14 cellular contexts compared by ENCODE assay signal in the genomic region with DNA sequence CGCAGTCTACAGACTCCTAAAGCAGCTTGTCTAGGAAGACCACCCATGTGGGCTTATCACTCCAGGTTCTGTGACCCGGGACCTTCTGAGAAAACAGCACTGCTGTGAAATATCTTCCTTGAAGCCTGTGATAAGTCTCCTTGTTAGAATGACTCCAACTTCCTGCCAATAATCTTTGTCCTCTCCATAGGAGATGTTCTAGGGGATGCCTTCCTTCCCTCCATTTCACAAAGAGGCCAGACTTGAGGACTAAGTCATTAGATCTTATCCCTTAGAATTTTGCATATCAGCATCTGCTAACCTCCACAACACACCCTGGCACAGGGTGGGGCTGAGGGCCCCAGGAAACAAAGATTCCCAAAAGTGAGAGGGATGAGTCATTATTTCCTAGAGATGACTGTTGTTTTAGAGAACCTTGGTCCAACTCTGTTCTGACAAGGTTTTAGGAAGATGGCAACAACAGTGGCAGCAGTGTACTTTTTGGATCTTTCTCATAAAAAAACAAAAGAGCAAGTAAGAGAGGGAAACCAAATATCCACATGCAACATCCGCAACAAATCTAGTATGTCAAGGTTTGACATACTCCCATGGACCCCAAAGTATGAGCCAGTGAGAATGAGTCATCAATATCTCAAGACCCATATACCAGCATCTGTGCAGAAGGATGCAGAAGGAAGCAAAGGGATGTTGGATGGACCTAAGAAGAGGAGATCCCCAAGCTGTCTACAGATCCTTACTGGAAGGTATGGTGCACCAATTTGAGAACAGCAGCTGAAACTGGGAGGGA. TPM values are rescaled to one million over a fixed set of nuclear protein-coding genes. Genes with fewer than 3 reads are reported as not detected.
A peak's percentile ranks its signal among the peaks of the same experiment; 100 is the strongest.
DNase-seq lines count a peak whose midpoint lies in the region; ATAC-seq and TF ChIP-seq lines count a peak whose summit lies in the region.
"Had no signal": no experiment of that assay in that cellular context is flagged by ENCODE, and none has a peak within 500 bp of the region (broad histone marks: within the 10 kb centered on the region; RNA-seq: fewer than 3 reads in every experiment).

No MANE protein-coding gene starts in this region.

- H3K9ac ChIP-seq in PC-3 (ENCODE audit: low read length), result no peak overlapping the region

- BruUV-seq in PC-3 (replicated peaks; lab: Mats Ljungman, UMichigan), result no TSS peak

- POLR2A ChIA-PET in PC-3 (lab: Charles Lee; ENCODE audit: unreplicated experiment), result no interaction called here
- POLR2A ChIA-PET in CD8-positive, alpha-beta memory T cell (lab: Charles Lee), result no interaction called here

- no peaks in the 10 kb centered on the region for H3K27me3 ChIP-seq in PC-3 (ENCODE audit: low read length)
- H3K27me3 ChIP-seq in CD8-positive, alpha-beta memory T cell (ENCODE audit: insufficient read depth, low read length, poor library complexity, severe bottlenecking), result no peaks in the 10 kb centered on the region
- H3K27me3 ChIP-seq: cardiac muscle cell had no signal

- H3K4me2 ChIP-seq in PC-3 (ENCODE audit: low read length), result peak overlapping the region; percentile 24; the same call in 1 of the 2 replicates

- TF ChIP-seq CTCF in natural killer cell (IDR thresholded peaks at IDR 0.05) (no peak), PC-3 (conservative IDR thresholded peaks at IDR 0.05; ENCODE audit: low read depth, low read length) (no peak)

- no peaks in the 10 kb centered on the region for H3F3A ChIP-seq in PC-3 (ENCODE audit: low read length, unreplicated experiment)

- intact Hi-C loops in natural killer cell (cut with micrococcal nuclease), result no loop called here
- intact Hi-C loops in PC-3 (cut with micrococcal nuclease), result no loop called here

- H3K27me3 Mint-ChIP-seq in natural killer cell treated with Interleukin-12 subunit alpha and Interleukin-12 subunit beta and Interleukin-15 and Interleukin-18, amount 100 ng/mL, for 72 hours, result peaks cover 11 to 13% of the 10 kb centered on the region in 2 donors
- H3K27me3 Mint-ChIP-seq in natural killer cell (ENCODE audit: low read depth in 2 of 2), result peaks cover 0 to 5% of the 10 kb centered on the region in 2 donors
- peaks cover 2 to 5% of the 10 kb centered on the region in 2 donors for H3K27me3 Mint-ChIP-seq in CD8-positive, alpha-beta memory T cell

- no peak overlapping the region for H3K4me3 ChIP-seq in PC-3 (ENCODE audit: low read length)
- no peak overlapping the region for H3K4me3 ChIP-seq in CD8-positive, alpha-beta memory T cell (ENCODE audit: low read length)
- H3K4me3 ChIP-seq: cardiac muscle cell had no signal

- peaks cover 5% of the 10 kb centered on the region for H3K36me3 Mint-ChIP-seq in natural killer cell treated with Interleukin-12 subunit alpha and Interleukin-12 subunit beta and Interleukin-15 and Interleukin-18, amount 100 ng/mL, for 72 hours
- no peaks in the 10 kb centered on the region for H3K36me3 Mint-ChIP-seq in natural killer cell
- peaks cover 0 to 2% (median 0%) of the 10 kb centered on the region in 3 donors for H3K36me3 Mint-ChIP-seq in CD8-positive, alpha-beta memory T cell

- peaks cover 12% of the 10 kb centered on the region for H3K4me1 ChIP-seq in PC-3 (ENCODE audit: insufficient read depth, low read length)
- peaks cover 31% of the 10 kb centered on the region for H3K4me1 ChIP-seq in CD8-positive, alpha-beta memory T cell (ENCODE audit: insufficient read depth, low read length)

- CTCF ChIA-PET in PC-3 (lab: Charles Lee), result no interaction called here
- CTCF ChIA-PET in CD8-positive, alpha-beta memory T cell (lab: Charles Lee), result interaction anchor here (0.7 to 1.9 kb wide), 4 partner anchors 9 to 20 kb away, joined by 3 to 6 read pairs (median 4); a partner anchor contains a TSS

- no peaks in the 10 kb centered on the region for H4K20me1 ChIP-seq in PC-3 (ENCODE audit: low read length)

- no peak overlapping the region for H3K27ac ChIP-seq in PC-3 (ENCODE audit: low read length)
- no peak overlapping the region for H3K27ac ChIP-seq in CD8-positive, alpha-beta memory T cell (ENCODE audit: low read depth, low read length)
- H3K27ac ChIP-seq: C4-2B, cardiac muscle cell, HL-60 had no signal

- no peak for ATAC-seq in natural killer cell treated with Interleukin-12 subunit alpha and Interleukin-12 subunit beta and Interleukin-15 and Interleukin-18, amount 100 ng/mL, for 72 hours
- ATAC-seq in natural killer cell, result no peak
- ATAC-seq in PC-3, result peak; percentile 58
- no peak for ATAC-seq in GM21529 (IDR thresholded peaks at IDR 0.05; ENCODE audit: unreplicated experiment)

- no peaks in the 10 kb centered on the region for H3K9me3 ChIP-seq in PC-3 (ENCODE audit: low read length)
- H3K9me3 ChIP-seq in CD8-positive, alpha-beta memory T cell (ENCODE audit: low read length), result no peaks in the 10 kb centered on the region

- H3K9me3 Mint-ChIP-seq in natural killer cell treated with Interleukin-12 subunit alpha and Interleukin-12 subunit beta and Interleukin-15 and Interleukin-18, amount 100 ng/mL, for 72 hours, result no peaks in the 10 kb centered on the region
- no peaks in the 10 kb centered on the region for H3K9me3 Mint-ChIP-seq in natural killer cell
- no peaks in the 10 kb centered on the region for H3K9me3 Mint-ChIP-seq in CD8-positive, alpha-beta memory T cell

- no peaks in the 10 kb centered on the region for H3K9me2 ChIP-seq in PC-3 (replicated peaks; ENCODE audit: low read length)

- H3K36me3 ChIP-seq in PC-3 (ENCODE audit: low read depth, low read length), result no peaks in the 10 kb centered on the region
- no peaks in the 10 kb centered on the region for H3K36me3 ChIP-seq in CD8-positive, alpha-beta memory T cell (ENCODE audit: insufficient read depth, low read length)
- H3K36me3 ChIP-seq: cardiac muscle cell had no signal

- H3K79me2 ChIP-seq in PC-3 (ENCODE audit: low read length), result no peaks in the 10 kb centered on the region

- no peak for DNase-seq in natural killer cell treated with Interleukin-12 subunit alpha and Interleukin-12 subunit beta and Interleukin-15 and Interleukin-18, amount 100 ng/mL, for 72 hours (ENCODE audit: low spot score)
- DNase-seq in natural killer cell (no peak), PC-3 (peak; percentile 70), fibroblast of gingiva (ENCODE audit: low read depth) (peak; percentile 15), DMS 273 (lab: John Stamatoyannopoulos, UW; ENCODE audit: unreplicated experiment) (no peak), SHP77 (lab: John Stamatoyannopoulos, UW) (no peak)
- DNase-seq in CD8-positive, alpha-beta memory T cell, result no peak
- DNase-seq: NCI-H1048, occipital lobe had no signal

- H3K4me1 Mint-ChIP-seq in natural killer cell treated with Interleukin-12 subunit alpha and Interleukin-12 subunit beta and Interleukin-15 and Interleukin-18, amount 100 ng/mL, for 72 hours (ENCODE audit: low read depth in 2 of 2), result peaks cover 39 to 45% of the 10 kb centered on the region in 2 donors
- H3K4me1 Mint-ChIP-seq in natural killer cell, result peaks cover 43 to 50% of the 10 kb centered on the region in 2 donors
- H3K4me1 Mint-ChIP-seq in CD8-positive, alpha-beta memory T cell, result peaks cover 36 to 41% (median 39%) of the 10 kb centered on the region in 3 donors

- H3K4me3 Mint-ChIP-seq in natural killer cell treated with Interleukin-12 subunit alpha and Interleukin-12 subunit beta and Interleukin-15 and Interleukin-18, amount 100 ng/mL, for 72 hours, result peak overlapping the region; percentile 21
- H3K4me3 Mint-ChIP-seq in natural killer cell, result no peak overlapping the region
- H3K4me3 Mint-ChIP-seq in CD8-positive, alpha-beta memory T cell, result no peak overlapping the region

- no peak overlapping the region for H2AFZ ChIP-seq in PC-3 (ENCODE audit: low read length)

- H3K27ac Mint-ChIP-seq in natural killer cell treated with Interleukin-12 subunit alpha and Interleukin-12 subunit beta and Interleukin-15 and Interleukin-18, amount 100 ng/mL, for 72 hours, result peak overlapping the region; percentile 25 to 47
- H3K27ac Mint-ChIP-seq in natural killer cell, result peak overlapping the region in 1 of 2 donors; percentile 49
- H3K27ac Mint-ChIP-seq in CD8-positive, alpha-beta memory T cell, result peak overlapping the region in 4 of 8 donors; percentile 40 to 71 (median 63)

RNA-seq across cellular contexts. Expression of a gene that starts 6.0 kb away (rescaled TPM):
- 10 to 100 TPM; 13.2 to 37.3 TPM for total RNA-seq in natural killer cell treated with Interleukin-12 subunit alpha and Interleukin-12 subunit beta and Interleukin-15 and Interleukin-18, amount 100 ng/mL, for 72 hours
- total RNA-seq in natural killer cell (10 to 100 TPM; 33.5 to 55.7 (median 49.7) TPM), PC-3 (2014; rRNA removed) (11.6 and 13.1 TPM in 2 replicates)
- total RNA-seq in CD8-positive, alpha-beta memory T cell, result 10 to 100 TPM in 1 of 2 experiments, 1 to 10 TPM in 1; 9.8 to 12.3 TPM
- 10.3 TPM for polyA plus RNA-seq in CD8-positive, alpha-beta memory T cell

RNA-seq across cellular contexts. Expression of a gene that starts 7.4 kb away (rescaled TPM):
- 10 to 100 TPM; 13.7 to 27.1 TPM for total RNA-seq in natural killer cell treated with Interleukin-12 subunit alpha and Interleukin-12 subunit beta and Interleukin-15 and Interleukin-18, amount 100 ng/mL, for 72 hours
- total RNA-seq in natural killer cell (10 to 100 TPM; 27.6 to 40.5 (median 37.4) TPM), PC-3 (2014; rRNA removed) (9.3 and 19.3 TPM in 2 replicates)
- 1 to 10 TPM; 8.3 to 8.7 TPM for total RNA-seq in CD8-positive, alpha-beta memory T cell
- polyA plus RNA-seq in CD8-positive, alpha-beta memory T cell, result 2.6 TPM

RNA-seq across cellular contexts. Expression of a gene that starts 9.6 kb away (rescaled TPM):
- 10 to 100 TPM in 1 of 2 donors, 1 to 10 TPM in 1; 6.8 to 20.2 TPM for total RNA-seq in natural killer cell treated with Interleukin-12 subunit alpha and Interleukin-12 subunit beta and Interleukin-15 and Interleukin-18, amount 100 ng/mL, for 72 hours
- total RNA-seq in natural killer cell (10 to 100 TPM; 40.0 to 59.6 (median 46.6) TPM), PC-3 (2014; rRNA removed) (not detected in 2 replicates)
- 10 to 100 TPM; 12.4 to 12.7 TPM for total RNA-seq in CD8-positive, alpha-beta memory T cell
- 27.5 TPM for polyA plus RNA-seq in CD8-positive, alpha-beta memory T cell
- total RNA-seq: cardiac muscle cell, NCI-H460 had no signal
- polyA plus RNA-seq: cardiac muscle cell had no signal

RNA-seq across cellular contexts. Expression of a gene that starts 17.5 kb away (rescaled TPM):
- total RNA-seq in natural killer cell treated with Interleukin-12 subunit alpha and Interleukin-12 subunit beta and Interleukin-15 and Interleukin-18, amount 100 ng/mL, for 72 hours, result 1 to 10 TPM; 1.0 to 1.9 TPM
- 10 to 100 TPM in 2 of 3 donors, 1 to 10 TPM in 1; 9.8 to 17.6 (median 11.3) TPM for total RNA-seq in natural killer cell
- total RNA-seq in PC-3 (2014; rRNA removed), result 0.04 TPM in 1 of 2 replicates, not detected in the other
- 1 to 10 TPM in 1 of 2 experiments, under 1 TPM in 1; 0.84 to 1.5 TPM for total RNA-seq in CD8-positive, alpha-beta memory T cell
- polyA plus RNA-seq in CD8-positive, alpha-beta memory T cell, result 0.64 TPM
- polyA plus RNA-seq: cardiac muscle cell had no signal

RNA-seq across cellular contexts. Expression of a gene that starts 17.7 kb away (rescaled TPM):
- 10 to 100 TPM; 38.5 to 59.0 TPM for total RNA-seq in natural killer cell treated with Interleukin-12 subunit alpha and Interleukin-12 subunit beta and Interleukin-15 and Interleukin-18, amount 100 ng/mL, for 72 hours
- 10 to 100 TPM; 34.9 to 47.8 (median 39.2) TPM for total RNA-seq in natural killer cell
- 30.4 and 35.5 TPM in 2 replicates for total RNA-seq in PC-3 (2014; rRNA removed)
- total RNA-seq in CD8-positive, alpha-beta memory T cell, result 10 to 100 TPM; 44.1 to 47.1 TPM
- polyA plus RNA-seq in CD8-positive, alpha-beta memory T cell, result 2.1 TPM

Comparison
In these comparisons a context has a peak if more than half of its experiments do, and no peak if none do; other contexts are left out.
1. DNase-seq: peak in PC-3 (single experiment) and fibroblast of gingiva (single experiment); none in natural killer cell treated with Interleukin-12 subunit alpha and Interleukin-12 subunit beta and Interleukin-15 and Interleukin-18, amount 100 ng/mL, for 72 hours (single experiment), natural killer cell (single experiment), DMS 273 (single experiment), CD8-positive, alpha-beta memory T cell (0 of 5) and SHP77 (0 of 2).